In the genomic region with DNA sequence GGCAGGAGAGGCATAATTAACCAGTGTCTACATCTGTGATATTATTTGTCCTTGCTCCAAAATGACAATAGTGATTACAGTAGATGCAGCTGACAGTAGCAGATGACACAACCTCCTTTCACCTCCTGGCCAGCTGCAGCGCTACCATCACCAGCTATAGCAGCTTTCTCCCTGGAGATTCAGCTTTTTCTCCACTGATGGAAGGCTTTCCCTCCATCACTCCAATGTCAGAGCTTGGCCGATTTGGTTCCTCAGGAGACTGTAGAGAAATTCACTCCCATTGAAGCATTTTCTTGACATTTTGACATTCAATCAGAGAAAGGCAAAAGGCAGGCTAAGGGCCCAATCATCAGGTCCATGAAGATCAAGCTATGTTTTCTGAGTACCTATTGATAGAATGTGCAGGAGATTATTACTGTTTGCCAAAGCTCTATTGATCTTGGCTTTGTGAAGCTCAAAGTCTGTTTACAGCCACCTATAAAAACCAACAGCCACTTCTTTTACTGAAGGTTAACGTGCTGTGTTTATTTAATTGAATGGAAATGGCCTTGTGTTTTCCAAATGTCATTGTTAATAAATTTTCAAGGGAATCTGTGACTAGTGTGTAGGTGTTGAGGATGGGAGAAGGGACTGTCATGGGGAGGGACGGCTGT, we compare ENCODE assay signal across 17 cellular contexts.
"Had no signal": no experiment of that assay in that cellular context is flagged by ENCODE, and none has a peak within 500 bp of the region (broad histone marks: within the 10 kb centered on the region; RNA-seq: fewer than 3 reads in every experiment).

No MANE protein-coding gene starts in this region.

- DNase-seq: activated CD4-positive, alpha-beta T cell treated with anti-CD3 and anti-CD28 coated beads, Interleukin-2, amount 10 ng/mL, durations not matched to agents 7 days and 5 days; activated CD4-positive, CD25-positive, alpha-beta regulatory T cell; activated naive CD4-positive, alpha-beta T cell; anterior cingulate cortex; cerebellar nuclear complex; dermis blood vessel endothelial cell; effector memory CD8-positive, alpha-beta T cell; foreskin keratinocyte; glutamatergic neuron; kidney; left ventricle myocardium superior; mesenchymal stem cell; sigmoid colon; stimulated activated CD4-positive, alpha-beta T cell treated with anti-CD3 and anti-CD28 coated beads, Interleukin-1b, Interleukin-23, amount 100 ng/mL, for 48 hours; stimulated activated naive CD8-positive, alpha-beta T cell treated with anti-CD3 and anti-CD28 coated beads, Interleukin-15, amount 100 ng/mL, for 72 hours; upper lobe of right lung had no signal

- FAIRE-seq: kidney, TTC549 had no signal

- H3K36me3 ChIP-seq: sigmoid colon, upper lobe of right lung had no signal

- H3K4me3 ChIP-seq: sigmoid colon, upper lobe of right lung had no signal

- H3K9me3 ChIP-seq: sigmoid colon, upper lobe of right lung had no signal

- H3K4me1 ChIP-seq: foreskin keratinocyte, sigmoid colon, upper lobe of right lung had no signal

- H3K27ac ChIP-seq: foreskin keratinocyte, sigmoid colon, upper lobe of right lung had no signal

- H3K27me3 ChIP-seq: foreskin keratinocyte, sigmoid colon, upper lobe of right lung had no signal

- ATAC-seq: effector memory CD8-positive, alpha-beta T cell; foreskin keratinocyte; left ventricle myocardium superior; stimulated activated naive CD8-positive, alpha-beta T cell treated with anti-CD3 and anti-CD28 coated beads, Interleukin-15, amount 100 ng/mL, for 72 hours; upper lobe of right lung had no signal
